8 cellular contexts compared by ENCODE assay signal in genomic region chr6:144216668-144217218, GRCh38.
DNase-seq lines count a peak whose midpoint lies in the region; ATAC-seq lines count a peak whose summit lies in the region.

No MANE protein-coding gene starts in this region.

- peak overlapping the region; percentile 79 for H3K4me3 Mint-ChIP-seq in activated naive CD4-positive, alpha-beta T cell treated with anti-CD3 and anti-CD28 coated beads for 36 hours

- peak overlapping the region; percentile 83 to 94 (median 86) for H3K9ac ChIP-seq in skeletal muscle tissue (ENCODE audit: low read depth in 1 of 3, low read length in 3 of 3)

- peak overlapping the region; percentile 96 for H3K27ac Mint-ChIP-seq in activated naive CD4-positive, alpha-beta T cell treated with anti-CD3 and anti-CD28 coated beads for 36 hours

- peaks cover 2% of the 10 kb centered on the region for H3K27me3 Mint-ChIP-seq in activated naive CD4-positive, alpha-beta T cell treated with anti-CD3 and anti-CD28 coated beads for 36 hours (ENCODE audit: low read depth)

- no peaks in the 10 kb centered on the region for H3K27me3 ChIP-seq in skeletal muscle tissue (ENCODE audit: control insufficient read depth in 3 of 3, insufficient read depth in 3 of 3, low read length in 3 of 3)

- peaks cover 4% of the 10 kb centered on the region for H3K36me3 Mint-ChIP-seq in activated naive CD4-positive, alpha-beta T cell treated with anti-CD3 and anti-CD28 coated beads for 36 hours (ENCODE audit: low read depth)

- no peaks in the 10 kb centered on the region for H3K36me3 ChIP-seq in skeletal muscle tissue (ENCODE audit: control insufficient read depth in 3 of 3, insufficient read depth in 3 of 3, low read length in 3 of 3)

- peak overlapping the region; percentile 91 to 95 (median 94) for H3K4me3 ChIP-seq in skeletal muscle tissue (ENCODE audit: low read length in 3 of 3)

- ATAC-seq in GM19468 (IDR thresholded peaks at IDR 0.05; ENCODE audit: extremely low read depth, unreplicated experiment) (peak; percentile 17), HG03460 (IDR thresholded peaks at IDR 0.05; ENCODE audit: unreplicated experiment) (peak; percentile 43), left ventricle myocardium superior (peak; percentile 79)

- intact Hi-C loops in activated naive CD4-positive, alpha-beta T cell treated with anti-CD3 and anti-CD28 coated beads for 36 hours (cut with micrococcal nuclease): loop anchor here (1.0 to 2.0 kb wide), 10 partner anchors 38 to 641 kb away; partner anchors contain the start of genes LTV1, SF3B5 and UTRN
- intact Hi-C loops in left ventricle myocardium superior (cut with micrococcal nuclease): loop anchor here (10.0 kb wide), 1 partner anchor 48 kb away; no protein-coding TSS in a partner anchor

- H3K9me3 Mint-ChIP-seq in activated naive CD4-positive, alpha-beta T cell treated with anti-CD3 and anti-CD28 coated beads for 36 hours: peaks cover 5% of the 10 kb centered on the region

- peaks cover 10 to 13% (median 11%) of the 10 kb centered on the region in 3 donors for H3K4me1 ChIP-seq in skeletal muscle tissue (ENCODE audit: control insufficient read depth in 3 of 3, insufficient read depth in 3 of 3, low read length in 3 of 3)

- DNase-seq in D341Med (ENCODE audit: low spot score): peak; percentile 76
- peak; percentile 78 for DNase-seq in activated naive CD4-positive, alpha-beta T cell treated with anti-CD3 and anti-CD28 coated beads for 36 hours
- peak; percentile 85 for DNase-seq in left ventricle myocardium superior
- no peak for DNase-seq in SW 1271 (lab: John Stamatoyannopoulos, UW)
- DNase-seq in A172 (ENCODE audit: low spot score): no peak

- H3K27ac ChIP-seq in skeletal muscle tissue (ENCODE audit: low read depth, low read length): peak overlapping the region; percentile 89

- H3K9me3 ChIP-seq in skeletal muscle tissue (ENCODE audit: control insufficient read depth in 3 of 3, low read length in 3 of 3): no peaks in the 10 kb centered on the region

- CTCF ChIA-PET in activated naive CD4-positive, alpha-beta T cell treated with anti-CD3 and anti-CD28 coated beads for 36 hours (lab: Charles Lee): interaction anchor here (0.6 to 9.0 kb wide), 14 partner anchors 10 to 1427 kb away, joined by 3 to 105 read pairs (median 4); no protein-coding TSS in a partner anchor

- peaks cover 31% of the 10 kb centered on the region for H3K4me1 Mint-ChIP-seq in activated naive CD4-positive, alpha-beta T cell treated with anti-CD3 and anti-CD28 coated beads for 36 hours (ENCODE audit: low read depth)

Comparison
In these comparisons a context has a peak if more than half of its experiments do, and no peak if none do; other contexts are left out.
1. DNase-seq: peak in D341Med (single experiment), activated naive CD4-positive, alpha-beta T cell treated with anti-CD3 and anti-CD28 coated beads for 36 hours (single experiment) and left ventricle myocardium superior (single experiment); none in SW 1271 (0 of 2) and A172 (single experiment).
2. ATAC-seq: peak in every context shown above with its lines; median percentile 79 in left ventricle myocardium superior; 43 in HG03460; 17 in GM19468.